Comparison of ENCODE assay signal across 17 cellular contexts in the genomic region with DNA sequence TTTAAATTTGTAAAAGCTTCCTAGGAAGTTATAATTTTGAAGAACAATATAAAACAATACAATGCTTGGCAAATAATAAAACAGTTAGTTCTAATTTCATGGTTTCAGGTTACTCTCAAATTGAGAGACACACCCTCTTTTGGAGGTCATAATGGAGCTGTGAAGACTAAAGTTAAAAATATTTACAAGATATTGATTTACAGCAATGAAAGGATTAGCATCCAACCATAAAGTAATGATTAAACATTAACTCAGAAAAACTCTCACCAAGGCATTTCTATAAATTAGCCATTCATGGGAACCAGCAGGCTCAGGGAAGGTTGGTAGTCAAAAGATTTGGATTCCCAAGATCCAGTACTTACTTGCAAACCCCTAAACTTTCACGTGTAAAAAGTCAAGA. TPM values are rescaled to one million over a fixed set of nuclear protein-coding genes. Genes with fewer than 3 reads are reported as not detected.
A peak's percentile ranks its signal among the peaks of the same experiment; 100 is the strongest.
DNase-seq lines count a peak whose midpoint lies in the region; ATAC-seq lines count a peak whose summit lies in the region.
"Had no signal": no experiment of that assay in that cellular context is flagged by ENCODE, and none has a peak within 500 bp of the region (broad histone marks: within the 10 kb centered on the region; RNA-seq: fewer than 3 reads in every experiment).

No MANE protein-coding gene starts in this region.

- H3K4me3 Mint-ChIP-seq in activated naive CD4-positive, alpha-beta T cell treated with anti-CD3 and anti-CD28 coated beads, Interleukin-2, amount 50 U/mL, for 24 hours = no peak overlapping the region
- H3K4me3 Mint-ChIP-seq: CD14-positive monocyte, GM23338, HFFc6, IgD-negative memory B cell had no signal

- H3K27ac Mint-ChIP-seq in activated naive CD4-positive, alpha-beta T cell treated with anti-CD3 and anti-CD28 coated beads, Interleukin-2, amount 50 U/mL, for 24 hours = peak overlapping the region; percentile 80
- no peak overlapping the region for H3K27ac Mint-ChIP-seq in activated naive CD4-positive, alpha-beta T cell treated with anti-CD3 and anti-CD28 coated beads, Interleukin-2, amount 50 U/mL, for 72 hours
- H3K27ac Mint-ChIP-seq: CD14-positive monocyte, GM23338, HFFc6, IgD-negative memory B cell had no signal

- peaks cover 10% of the 10 kb centered on the region for H3K36me3 Mint-ChIP-seq in activated naive CD4-positive, alpha-beta T cell treated with anti-CD3 and anti-CD28 coated beads, Interleukin-2, amount 50 U/mL, for 24 hours
- peaks cover 9 to 34% of the 10 kb centered on the region in 2 donors for H3K36me3 Mint-ChIP-seq in activated naive CD4-positive, alpha-beta T cell treated with anti-CD3 and anti-CD28 coated beads, Interleukin-2, amount 50 U/mL, for 72 hours
- H3K36me3 Mint-ChIP-seq: CD14-positive monocyte, IgD-negative memory B cell had no signal

- H3K9me3 Mint-ChIP-seq in activated naive CD4-positive, alpha-beta T cell treated with anti-CD3 and anti-CD28 coated beads, Interleukin-2, amount 50 U/mL, for 24 hours = peaks cover 6% of the 10 kb centered on the region
- no peaks in the 10 kb centered on the region for H3K9me3 Mint-ChIP-seq in activated naive CD4-positive, alpha-beta T cell treated with anti-CD3 and anti-CD28 coated beads, Interleukin-2, amount 50 U/mL, for 72 hours
- H3K9me3 Mint-ChIP-seq: GM23338, HFFc6, IgD-negative memory B cell had no signal

- ATAC-seq in activated naive CD4-positive, alpha-beta T cell treated with anti-CD3 and anti-CD28 coated beads, Interleukin-2, amount 50 U/mL, for 72 hours = no peak
- ATAC-seq in HG03025 (IDR thresholded peaks at IDR 0.05; ENCODE audit: low FRiP score, unreplicated experiment) (no peak), GM18519 (IDR thresholded peaks at IDR 0.05; ENCODE audit: low FRiP score, unreplicated experiment) (no peak)
- ATAC-seq: GM23338 had no signal

- no peaks in the 10 kb centered on the region for H3K27me3 Mint-ChIP-seq in activated naive CD4-positive, alpha-beta T cell treated with anti-CD3 and anti-CD28 coated beads, Interleukin-2, amount 50 U/mL, for 24 hours

- no peak for DNase-seq in activated naive CD4-positive, alpha-beta T cell treated with anti-CD3 and anti-CD28 coated beads, Interleukin-2, amount 50 U/mL, for 72 hours (ENCODE audit: low spot score in 2 of 2)
- peak; percentile 65 for DNase-seq in NCI-H748 (lab: John Stamatoyannopoulos, UW; ENCODE audit: unreplicated experiment)
- DNase-seq in glomerular visceral epithelial cell (ENCODE audit: extremely low spot score) = peak; percentile 28
- no peak for DNase-seq in middle frontal gyrus (ENCODE audit: extremely low spot score, low spot score)
- DNase-seq in SIG-M5 (lab: John Stamatoyannopoulos, UW) = no peak
- DNase-seq: HFFc6, NCI-H1436 treated with DMSO at 0.1 percent for 48 hours, NCI-H2081, NCI-H524, T-helper 2 cell had no signal

- peaks cover 91% of the 10 kb centered on the region for H3K4me1 Mint-ChIP-seq in activated naive CD4-positive, alpha-beta T cell treated with anti-CD3 and anti-CD28 coated beads, Interleukin-2, amount 50 U/mL, for 24 hours

RNA-seq across cellular contexts. Expression of a gene that starts 6.4 kb away (rescaled TPM):
- total RNA-seq in activated naive CD4-positive, alpha-beta T cell treated with anti-CD3 and anti-CD28 coated beads, Interleukin-2, amount 50 U/mL, for 72 hours = 10 to 100 TPM in 1 of 2 donors, 1 to 10 TPM in 1; 5.1 to 42.0 TPM
- total RNA-seq: OCI-LY7 had no signal

Comparison
In these comparisons a context has a peak if more than half of its experiments do, and no peak if none do; other contexts are left out.
1. DNase-seq: peak in NCI-H748 (single experiment) and glomerular visceral epithelial cell (single experiment); none in activated naive CD4-positive, alpha-beta T cell treated with anti-CD3 and anti-CD28 coated beads, Interleukin-2, amount 50 U/mL, for 72 hours (0 of 2), middle frontal gyrus (single experiment) and SIG-M5 (single experiment).